Comparison of ENCODE assay signal across 27 cellular contexts in genomic region chr2:204715332-204715731, GRCh38.
"Had no signal": no experiment of that assay in that cellular context is flagged by ENCODE, and none has a peak within 500 bp of the region (broad histone marks: within the 10 kb centered on the region; RNA-seq: fewer than 3 reads in every experiment).

No MANE protein-coding gene starts in this region.

- H3K9me3 Mint-ChIP-seq: activated CD4-positive, alpha-beta T cell treated with anti-CD3 and anti-CD28 coated beads, Interleukin-2, amount 10 ng/mL, durations not matched to agents 24 days and 14 days; activated naive CD4-positive, alpha-beta T cell treated with anti-CD3 and anti-CD28 coated beads, Interleukin-2, amount 50 U/mL, for 24 hours; activated naive CD8-positive, alpha-beta T cell treated with anti-CD3 and anti-CD28 coated beads, Interleukin-2, amount 10 ng/mL, durations not matched to agents 7 days and 5 days; T-helper 1 cell treated with Interleukin-12 subunit alpha and Interleukin-12 subunit beta and Interleukin-4 antibody, amounts not matched to agents 30 μg/mL and 1 μg/mL, for 36 hours; T-helper 2 cell treated with Interferon-gamma antibody and Interleukin-4, amounts not matched to agents 5 μg/mL and 100 μg/mL, for 36 hours had no signal

- H3K9ac ChIP-seq: KMS-11, SK-N-SH had no signal

- H3K27ac Mint-ChIP-seq: activated CD4-positive, alpha-beta T cell treated with anti-CD3 and anti-CD28 coated beads, Interleukin-2, amount 10 ng/mL, durations not matched to agents 24 days and 14 days; activated CD8-positive, alpha-beta T cell treated with anti-CD3 and anti-CD28 coated beads, Interleukin-2, amount 10 ng/mL, durations not matched to agents 7 days and 5 days; activated naive CD4-positive, alpha-beta T cell treated with anti-CD3 and anti-CD28 coated beads, Interleukin-2, amount 50 U/mL, for 24 hours; activated naive CD8-positive, alpha-beta T cell treated with anti-CD3 and anti-CD28 coated beads, Interleukin-2, amount 10 ng/mL, durations not matched to agents 7 days and 5 days; activated T-cell treated with anti-CD3 and anti-CD28 coated beads, Interleukin-2, amount 50 U/mL, for 24 hours; activated T-helper 2 cell treated with anti-CD3 and anti-CD28 coated beads, Interferon-gamma antibody, Interleukin-2, Interleukin-4, amounts not matched to agents 10 μg/mL and 5 μg/mL and 100 μg/mL, durations not matched to agents 14 hours and 24 hours and 36 hours; T-helper 1 cell treated with Interleukin-12 subunit alpha and Interleukin-12 subunit beta and Interleukin-4 antibody, amounts not matched to agents 30 μg/mL and 1 μg/mL, for 36 hours; T-helper 2 cell treated with Interferon-gamma antibody and Interleukin-4, amounts not matched to agents 5 μg/mL and 100 μg/mL, for 36 hours had no signal

- ATAC-seq: activated CD8-positive, alpha-beta T cell treated with anti-CD3 and anti-CD28 coated beads, Interleukin-2, amount 10 ng/mL, durations not matched to agents 7 days and 5 days; body of pancreas; Panc1 had no signal

- H3K4me3 ChIP-seq: adrenal gland, body of pancreas, breast epithelium, SJCRH30 had no signal

- H3K9me3 ChIP-seq: adrenal gland, body of pancreas, breast epithelium, SJCRH30, SK-N-SH had no signal

- H3K4me2 ChIP-seq: KMS-11, SK-N-SH had no signal

- H3K27me3 ChIP-seq: adrenal gland, body of pancreas, breast epithelium, SJCRH30 had no signal

- H3K36me3 ChIP-seq: adrenal gland, breast epithelium, SJCRH30 had no signal

- H3K27ac ChIP-seq: adrenal gland, body of pancreas, breast epithelium, KMS-11, SJCRH30 had no signal

- H3K36me3 Mint-ChIP-seq: activated naive CD4-positive, alpha-beta T cell treated with anti-CD3 and anti-CD28 coated beads, Interleukin-2, amount 50 U/mL, for 24 hours; activated naive CD8-positive, alpha-beta T cell treated with anti-CD3 and anti-CD28 coated beads, Interleukin-2, amount 10 ng/mL, durations not matched to agents 7 days and 5 days had no signal

- H3K4me1 Mint-ChIP-seq: activated CD4-positive, alpha-beta T cell treated with anti-CD3 and anti-CD28 coated beads, Interleukin-2, amount 10 ng/mL, durations not matched to agents 24 days and 14 days; activated naive CD4-positive, alpha-beta T cell treated with anti-CD3 and anti-CD28 coated beads, Interleukin-2, amount 50 U/mL, for 24 hours; activated naive CD8-positive, alpha-beta T cell treated with anti-CD3 and anti-CD28 coated beads, Interleukin-2, amount 10 ng/mL, durations not matched to agents 7 days and 5 days had no signal

- DNase-seq: activated CD4-positive, alpha-beta T cell treated with anti-CD3 and anti-CD28 coated beads, Interleukin-2, amount 10 ng/mL, durations not matched to agents 24 days and 14 days; activated CD4-positive, alpha-beta T cell treated with anti-CD3 and anti-CD28 coated beads, Interleukin-2, amount 50 U/mL, for 4 hours; activated CD8-positive, alpha-beta T cell treated with anti-CD3 and anti-CD28 coated beads, Interleukin-2, amount 10 ng/mL, durations not matched to agents 7 days and 5 days; activated gamma-delta T cell; activated naive CD4-positive, alpha-beta T cell treated with Interleukin-2 at 50 U/mL for 16 hours; activated naive CD8-positive, alpha-beta T cell treated with anti-CD3 and anti-CD28 coated beads, Interleukin-2, amount 10 ng/mL, durations not matched to agents 7 days and 5 days; activated T-cell treated with anti-CD3 and anti-CD28 coated beads, Interleukin-2, amount 50 U/mL, for 24 hours; adrenal gland; body of pancreas; MM.1S; MV-4-11; NCI-H1092; NCI-H1436 treated with DMSO at 0.1 percent for 48 hours; NCI-H1694 treated with DMSO at 0.1 percent for 48 hours; NCI-H2029; NCI-H345; NCI-H524 treated with DMSO at 0.1 percent for 48 hours; SHP77; SJCRH30; SK-N-SH had no signal

- H3K4me3 Mint-ChIP-seq: activated CD4-positive, alpha-beta T cell treated with anti-CD3 and anti-CD28 coated beads, Interleukin-2, amount 10 ng/mL, durations not matched to agents 24 days and 14 days; activated CD8-positive, alpha-beta T cell treated with anti-CD3 and anti-CD28 coated beads, Interleukin-2, amount 10 ng/mL, durations not matched to agents 7 days and 5 days; activated naive CD4-positive, alpha-beta T cell treated with anti-CD3 and anti-CD28 coated beads, Interleukin-2, amount 50 U/mL, for 24 hours; activated naive CD8-positive, alpha-beta T cell treated with anti-CD3 and anti-CD28 coated beads, Interleukin-2, amount 10 ng/mL, durations not matched to agents 7 days and 5 days; activated T-cell treated with anti-CD3 and anti-CD28 coated beads, Interleukin-2, amount 50 U/mL, for 24 hours; T-helper 1 cell treated with Interleukin-12 subunit alpha and Interleukin-12 subunit beta and Interleukin-4 antibody, amounts not matched to agents 30 μg/mL and 1 μg/mL, for 36 hours; T-helper 2 cell treated with Interferon-gamma antibody and Interleukin-4, amounts not matched to agents 5 μg/mL and 100 μg/mL, for 36 hours had no signal

- H3K27me3 Mint-ChIP-seq: activated naive CD8-positive, alpha-beta T cell treated with anti-CD3 and anti-CD28 coated beads, Interleukin-2, amount 10 ng/mL, durations not matched to agents 7 days and 5 days; activated T-cell treated with anti-CD3 and anti-CD28 coated beads, Interleukin-2, amount 50 U/mL, for 24 hours had no signal

- H3K4me1 ChIP-seq: adrenal gland, body of pancreas, breast epithelium, SJCRH30 had no signal
